ENCODE assay signal across 8 cellular contexts in genomic region chr6:111985202-111985731, GRCh38.
DNase-seq lines count a peak whose midpoint lies in the region; TF ChIP-seq lines count a peak whose summit lies in the region.

No MANE protein-coding gene starts in this region.

- no peak overlapping the region for H3K4me2 ChIP-seq in SK-N-SH

- H3K4me1 ChIP-seq in SK-N-SH (ENCODE audit: control insufficient read depth in 1 of 2, insufficient read depth in 2 of 2, low read depth in 1 of 2, low read length in 1 of 2) (peaks cover 0 to 11% of the 10 kb centered on the region in 2 experiments; a peak in 1 of 4 replicates), spleen (peaks cover 0 to 26% (median 12%) of the 10 kb centered on the region in 6 donors)

- 0 out of 2 replicates have a peak, but pooled peaks have one; percentile 9 for TF ChIP-seq CTCF in SK-N-SH (IDR thresholded peaks at IDR 0.05)
- TF ChIP-seq CTCF in spleen (IDR thresholded peaks at IDR 0.05 in 8 of 11, conservative IDR thresholded peaks at IDR 0.05 in 3 of 11) = no peak

- H3K4me3 ChIP-seq in SK-N-SH (ENCODE audit: low read depth in 2 of 2, low read length in 1 of 2) = no peak overlapping the region
- no peak overlapping the region for H3K4me3 ChIP-seq in skeletal muscle cell (ENCODE audit: low read depth, low read length)
- H3K4me3 ChIP-seq in spleen = no peak overlapping the region

- H3K9me3 ChIP-seq in SK-N-SH (no peaks in the 10 kb centered on the region), spleen (no peaks in the 10 kb centered on the region)

- H3K27me3 ChIP-seq in SK-N-SH (ENCODE audit: insufficient read depth) = no peaks in the 10 kb centered on the region
- H3K27me3 ChIP-seq in spleen (replicated peaks in 1 of 7) = no peaks in the 10 kb centered on the region

- H3K9ac ChIP-seq in SK-N-SH = peak overlapping the region; percentile 39; the same call in 1 of the 2 replicates

- TF ChIP-seq RAD21 in SK-N-SH (IDR thresholded peaks at IDR 0.05; ENCODE audit: low read length) = no peak

- H3F3A ChIP-seq in SK-N-SH (replicated peaks; ENCODE audit: insufficient read depth) = peaks cover 12% of the 10 kb centered on the region

- H4K20me1 ChIP-seq in SK-N-SH (ENCODE audit: insufficient read depth) = no peaks in the 10 kb centered on the region

- H3K79me2 ChIP-seq in SK-N-SH (ENCODE audit: insufficient read depth) = no peaks in the 10 kb centered on the region

- 75% methylated on average over 4 of the region's 4 CpGs for WGBS in SK-N-SH (ENCODE audit: low lambda C conversion rate)
- WGBS in spleen, 5 donors = 92 to 96% (median 93%) methylated on average over 4 of the region's 4 CpGs

- POLR2A ChIA-PET in SK-N-SH (lab: Yijun Ruan, JAX) = interaction anchor here (0.7 kb wide), 1 partner anchor 112 kb away, joined by 3 read pairs; the partner anchor contains the start of gene FYN

- H3K9me2 ChIP-seq in SK-N-SH = no peaks in the 10 kb centered on the region

- CTCF ChIA-PET in SK-N-SH (lab: Yijun Ruan, JAX) = interaction anchor here (1.0 to 1.3 kb wide), 3 partner anchors 8 to 275 kb away, joined by 3 to 5 read pairs (median 4); no protein-coding TSS in a partner anchor

- peak overlapping the region in 1 of 2 experiments; percentile 90; a peak in 2 of 4 replicates for H3K27ac ChIP-seq in SK-N-SH (ENCODE audit: low read depth in 2 of 2, low read length in 1 of 2)
- H3K27ac ChIP-seq in epithelial cell of prostate = peak overlapping the region; percentile 97
- H3K27ac ChIP-seq in spleen = no peak overlapping the region

- intact Hi-C loops in spleen (cut with DNase I; ENCODE audit: low total_unique reads) = loop anchor here (10.0 kb wide), 1 partner anchor 100 kb away; no protein-coding TSS in a partner anchor

- no peak for TF ChIP-seq EP300 in SK-N-SH (IDR thresholded peaks at IDR 0.05; ENCODE audit: borderline replicate concordance in 1 of 2, low read depth in 1 of 2, low read length in 1 of 2)

- peak overlapping the region; percentile 86 for H2AFZ ChIP-seq in SK-N-SH (ENCODE audit: low read depth)

- no peak for TF ChIP-seq POLR2A in spleen (IDR thresholded peaks at IDR 0.05)

- no peaks in the 10 kb centered on the region for H3K36me3 ChIP-seq in SK-N-SH (replicated peaks in 1 of 2; ENCODE audit: control insufficient read depth in 1 of 2, insufficient read depth in 2 of 2, low read length in 1 of 2)
- H3K36me3 ChIP-seq in spleen = no peaks in the 10 kb centered on the region

- DNase-seq in HK-2 (ENCODE audit: unreplicated experiment) (peak; percentile 33), SK-N-SH (no peak), epithelial cell of prostate (ENCODE audit: low read depth, low spot score) (peak; percentile 96), skeletal muscle cell (ENCODE audit: low read depth) (peak; percentile 73), spleen (no peak), NAMALWA (ENCODE audit: low spot score) (no peak), GM19240 (ENCODE audit: insufficient read length, low spot score) (no peak), hippocampal formation (lab: John Stamatoyannopoulos, UW) (no peak)

TF ChIP-seq in SK-N-SH, 30 proteins besides CTCF, POLR2A, EP300 and RAD21:
- TF ChIP-seq TAF1 (IDR thresholded peaks at IDR 0.05; ENCODE audit: borderline replicate concordance, low read depth, low read length) = no peak
- peak; percentile 63; the same call in 1 of the 2 replicates for TF ChIP-seq FOSL2 (IDR thresholded peaks at IDR 0.05; ENCODE audit: borderline replicate concordance, low read depth)
- no peak for TF ChIP-seq MXI1 (IDR thresholded peaks at IDR 0.05; ENCODE audit: low read depth, low read length)
- TF ChIP-seq MAX (IDR thresholded peaks at IDR 0.05; ENCODE audit: low read depth) = peak; percentile 96
- TF ChIP-seq, protein P1, sequence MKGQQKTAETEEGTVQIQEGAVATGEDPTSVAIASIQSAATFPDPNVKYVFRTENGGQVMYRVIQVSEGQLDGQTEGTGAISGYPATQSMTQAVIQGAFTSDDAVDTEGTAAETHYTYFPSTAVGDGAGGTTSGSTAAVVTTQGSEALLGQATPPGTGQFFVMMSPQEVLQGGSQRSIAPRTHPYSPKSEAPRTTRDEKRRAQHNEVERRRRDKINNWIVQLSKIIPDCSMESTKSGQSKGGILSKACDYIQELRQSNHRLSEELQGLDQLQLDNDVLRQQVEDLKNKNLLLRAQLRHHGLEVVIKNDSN (IDR thresholded peaks at IDR 0.05; ENCODE audit: borderline replicate concordance, low read depth) = peak; percentile 81
- peak; percentile 49; the same call in 1 of the 2 replicates for TF ChIP-seq TCF12 (IDR thresholded peaks at IDR 0.05)

Comparison
In these comparisons a context has a peak if more than half of its experiments do, and no peak if none do; other contexts are left out.
1. DNase-seq: peak in HK-2 (single experiment), epithelial cell of prostate (single experiment) and skeletal muscle cell (single experiment); none in SK-N-SH (single experiment), spleen (single experiment), NAMALWA (single experiment), GM19240 (single experiment) and hippocampal formation (0 of 2).